In genomic region chr7:41810258-41810576, GRCh38 we compare ENCODE assay signal across 1 cellular context.
TF ChIP-seq lines count a peak whose summit lies in the region.

No MANE protein-coding gene starts in this region.

TF ChIP-seq in GM12878, 131 proteins besides CTCF, POLR2A, EP300 and RAD21 (continued from another document and continues in another):
- no peak for TF ChIP-seq BCLAF1 (IDR thresholded peaks at IDR 0.05)
- TF ChIP-seq TCF7 (IDR thresholded peaks at IDR 0.05; ENCODE audit: borderline replicate concordance) = no peak
- no peak; the same call in 1 of the 2 replicates for TF ChIP-seq USF2 (IDR thresholded peaks at IDR 0.05; ENCODE audit: borderline replicate concordance, low read depth, low read length)
- peak; percentile 86 for TF ChIP-seq RELB (IDR thresholded peaks at IDR 0.05; ENCODE audit: low read depth)
- no peak for TF ChIP-seq HSF1 (IDR thresholded peaks at IDR 0.05; ENCODE audit: low read depth, low read length)
- no peak for TF ChIP-seq BMI1 (IDR thresholded peaks at IDR 0.05; ENCODE audit: borderline replicate concordance)
- TF ChIP-seq NKRF (conservative IDR thresholded peaks at IDR 0.05) = no peak
- TF ChIP-seq RFX5 (IDR thresholded peaks at IDR 0.05; ENCODE audit: low read depth, low read length) = no peak
- no peak for TF ChIP-seq IRF4 (IDR thresholded peaks at IDR 0.05; ENCODE audit: low read depth, low read length)
- TF ChIP-seq ATF3 (IDR thresholded peaks at IDR 0.05; ENCODE audit: borderline replicate concordance, extremely low read depth, low read depth, low read length) = no peak
- no peak for TF ChIP-seq ZNF622 (IDR thresholded peaks at IDR 0.05)
- peak; percentile 52; the same call in 1 of the 2 replicates for TF ChIP-seq MAX (IDR thresholded peaks at IDR 0.05; ENCODE audit: low read depth, low read length)
- TF ChIP-seq PKNOX1 (IDR thresholded peaks at IDR 0.05) = no peak
- no peak for TF ChIP-seq TARDBP (IDR thresholded peaks at IDR 0.05; ENCODE audit: borderline replicate concordance)
- peak; percentile 90 for TF ChIP-seq ATF7 (IDR thresholded peaks at IDR 0.05; ENCODE audit: low read depth)
- TF ChIP-seq KLF5 (IDR thresholded peaks at IDR 0.05; ENCODE audit: partially characterized antibody) = peak; percentile 56
- TF ChIP-seq TBL1XR1 (IDR thresholded peaks at IDR 0.05; ENCODE audit: low read depth, low read length) = peak; percentile 85
- TF ChIP-seq RBBP5 (conservative IDR thresholded peaks at IDR 0.05) = no peak
- TF ChIP-seq CEBPZ (IDR thresholded peaks at IDR 0.05; ENCODE audit: low read depth, low read length) = no peak
- no peak for TF ChIP-seq MYC (IDR thresholded peaks at IDR 0.05; ENCODE audit: insufficient read depth, insufficient read length, insufficient replicate concordance, low read length, severe bottlenecking)
- TF ChIP-seq PML (IDR thresholded peaks at IDR 0.05; ENCODE audit: low read length) = no peak
- no peak for TF ChIP-seq BCL3 (IDR thresholded peaks at IDR 0.05; ENCODE audit: borderline replicate concordance, insufficient read depth, low read depth, low read length, poor library complexity, severe bottlenecking)
- TF ChIP-seq MTA2 (IDR thresholded peaks at IDR 0.05; ENCODE audit: low read depth) = peak; percentile 80
- no peak for TF ChIP-seq EED (IDR thresholded peaks at IDR 0.05; ENCODE audit: low read depth)
- TF ChIP-seq ZNF217 (IDR thresholded peaks at IDR 0.05) = no peak
- no peak for TF ChIP-seq CREM (IDR thresholded peaks at IDR 0.05; ENCODE audit: low read depth)
- no peak for TF ChIP-seq RCOR1 (conservative IDR thresholded peaks at IDR 0.05; ENCODE audit: low read depth, low read length)
- TF ChIP-seq RAD51 (IDR thresholded peaks at IDR 0.05) = peak; percentile 53
- no peak for TF ChIP-seq SMAD1 (IDR thresholded peaks at IDR 0.05; ENCODE audit: low read depth, partially characterized antibody)
- TF ChIP-seq PRDM15 (CRISPR knock-in tag; IDR thresholded peaks at IDR 0.05) = no peak
- TF ChIP-seq RELA (IDR thresholded peaks at IDR 0.05; ENCODE audit: borderline replicate concordance, partially characterized antibody) = no peak
- no peak for TF ChIP-seq ZBTB33 (IDR thresholded peaks at IDR 0.05)
- no peak for TF ChIP-seq FOXM1 (IDR thresholded peaks at IDR 0.05; ENCODE audit: low read depth, low read length)
- TF ChIP-seq BACH1 (IDR thresholded peaks at IDR 0.05; ENCODE audit: borderline replicate concordance) = no peak
